Comparison of ENCODE assay signal across 1 cellular context in the genomic region with DNA sequence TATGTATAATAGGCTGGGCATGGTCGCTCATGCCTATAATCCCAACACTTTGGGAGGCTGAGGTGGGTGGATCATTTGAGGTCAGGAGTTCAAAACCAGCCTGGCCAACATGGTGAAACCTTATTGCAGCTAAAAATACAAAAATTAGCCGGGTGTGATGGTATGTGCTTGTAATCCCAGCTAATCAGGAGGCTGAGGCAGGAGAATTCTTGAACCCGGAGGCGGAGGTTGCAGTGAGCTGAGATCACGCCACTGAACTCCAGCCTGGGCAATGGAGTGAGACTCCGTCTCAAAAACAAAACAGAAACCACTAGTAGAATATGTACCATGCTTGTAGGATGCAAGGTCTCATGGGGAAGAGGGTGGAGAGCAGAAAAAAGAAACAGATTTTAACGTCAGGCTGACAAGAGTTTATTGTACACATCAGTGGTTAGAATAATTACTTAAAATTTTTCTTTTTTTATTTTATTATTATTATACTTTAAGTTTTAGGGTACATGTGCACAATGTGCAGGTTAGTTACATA.
A peak's percentile ranks its signal among the peaks of the same experiment; 100 is the strongest.
TF ChIP-seq lines count a peak whose summit lies in the region.

No MANE protein-coding gene starts in this region.

TF ChIP-seq in GM12878, 131 proteins besides CTCF, POLR2A, EP300 and RAD21 (continued from another document):
- TF ChIP-seq, protein P1, sequence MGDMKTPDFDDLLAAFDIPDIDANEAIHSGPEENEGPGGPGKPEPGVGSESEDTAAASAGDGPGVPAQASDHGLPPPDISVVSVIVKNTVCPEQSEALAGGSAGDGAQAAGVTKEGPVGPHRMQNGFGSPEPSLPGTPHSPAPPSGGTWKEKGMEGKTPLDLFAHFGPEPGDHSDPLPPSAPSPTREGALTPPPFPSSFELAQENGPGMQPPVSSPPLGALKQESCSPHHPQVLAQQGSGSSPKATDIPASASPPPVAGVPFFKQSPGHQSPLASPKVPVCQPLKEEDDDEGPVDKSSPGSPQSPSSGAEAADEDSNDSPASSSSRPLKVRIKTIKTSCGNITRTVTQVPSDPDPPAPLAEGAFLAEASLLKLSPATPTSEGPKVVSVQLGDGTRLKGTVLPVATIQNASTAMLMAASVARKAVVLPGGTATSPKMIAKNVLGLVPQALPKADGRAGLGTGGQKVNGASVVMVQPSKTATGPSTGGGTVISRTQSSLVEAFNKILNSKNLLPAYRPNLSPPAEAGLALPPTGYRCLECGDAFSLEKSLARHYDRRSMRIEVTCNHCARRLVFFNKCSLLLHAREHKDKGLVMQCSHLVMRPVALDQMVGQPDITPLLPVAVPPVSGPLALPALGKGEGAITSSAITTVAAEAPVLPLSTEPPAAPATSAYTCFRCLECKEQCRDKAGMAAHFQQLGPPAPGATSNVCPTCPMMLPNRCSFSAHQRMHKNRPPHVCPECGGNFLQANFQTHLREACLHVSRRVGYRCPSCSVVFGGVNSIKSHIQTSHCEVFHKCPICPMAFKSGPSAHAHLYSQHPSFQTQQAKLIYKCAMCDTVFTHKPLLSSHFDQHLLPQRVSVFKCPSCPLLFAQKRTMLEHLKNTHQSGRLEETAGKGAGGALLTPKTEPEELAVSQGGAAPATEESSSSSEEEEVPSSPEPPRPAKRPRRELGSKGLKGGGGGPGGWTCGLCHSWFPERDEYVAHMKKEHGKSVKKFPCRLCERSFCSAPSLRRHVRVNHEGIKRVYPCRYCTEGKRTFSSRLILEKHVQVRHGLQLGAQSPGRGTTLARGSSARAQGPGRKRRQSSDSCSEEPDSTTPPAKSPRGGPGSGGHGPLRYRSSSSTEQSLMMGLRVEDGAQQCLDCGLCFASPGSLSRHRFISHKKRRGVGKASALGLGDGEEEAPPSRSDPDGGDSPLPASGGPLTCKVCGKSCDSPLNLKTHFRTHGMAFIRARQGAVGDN (IDR thresholded peaks at IDR 0.05): 0 out of 2 replicates have a peak, but pooled peaks have one; percentile 32
- TF ChIP-seq, protein P2, sequence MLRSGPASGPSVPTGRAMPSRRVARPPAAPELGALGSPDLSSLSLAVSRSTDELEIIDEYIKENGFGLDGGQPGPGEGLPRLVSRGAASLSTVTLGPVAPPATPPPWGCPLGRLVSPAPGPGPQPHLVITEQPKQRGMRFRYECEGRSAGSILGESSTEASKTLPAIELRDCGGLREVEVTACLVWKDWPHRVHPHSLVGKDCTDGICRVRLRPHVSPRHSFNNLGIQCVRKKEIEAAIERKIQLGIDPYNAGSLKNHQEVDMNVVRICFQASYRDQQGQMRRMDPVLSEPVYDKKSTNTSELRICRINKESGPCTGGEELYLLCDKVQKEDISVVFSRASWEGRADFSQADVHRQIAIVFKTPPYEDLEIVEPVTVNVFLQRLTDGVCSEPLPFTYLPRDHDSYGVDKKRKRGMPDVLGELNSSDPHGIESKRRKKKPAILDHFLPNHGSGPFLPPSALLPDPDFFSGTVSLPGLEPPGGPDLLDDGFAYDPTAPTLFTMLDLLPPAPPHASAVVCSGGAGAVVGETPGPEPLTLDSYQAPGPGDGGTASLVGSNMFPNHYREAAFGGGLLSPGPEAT (IDR thresholded peaks at IDR 0.05; ENCODE audit: low read depth): 0 out of 2 replicates have a peak, but pooled peaks have one; percentile 27
- TF ChIP-seq, protein P3, sequence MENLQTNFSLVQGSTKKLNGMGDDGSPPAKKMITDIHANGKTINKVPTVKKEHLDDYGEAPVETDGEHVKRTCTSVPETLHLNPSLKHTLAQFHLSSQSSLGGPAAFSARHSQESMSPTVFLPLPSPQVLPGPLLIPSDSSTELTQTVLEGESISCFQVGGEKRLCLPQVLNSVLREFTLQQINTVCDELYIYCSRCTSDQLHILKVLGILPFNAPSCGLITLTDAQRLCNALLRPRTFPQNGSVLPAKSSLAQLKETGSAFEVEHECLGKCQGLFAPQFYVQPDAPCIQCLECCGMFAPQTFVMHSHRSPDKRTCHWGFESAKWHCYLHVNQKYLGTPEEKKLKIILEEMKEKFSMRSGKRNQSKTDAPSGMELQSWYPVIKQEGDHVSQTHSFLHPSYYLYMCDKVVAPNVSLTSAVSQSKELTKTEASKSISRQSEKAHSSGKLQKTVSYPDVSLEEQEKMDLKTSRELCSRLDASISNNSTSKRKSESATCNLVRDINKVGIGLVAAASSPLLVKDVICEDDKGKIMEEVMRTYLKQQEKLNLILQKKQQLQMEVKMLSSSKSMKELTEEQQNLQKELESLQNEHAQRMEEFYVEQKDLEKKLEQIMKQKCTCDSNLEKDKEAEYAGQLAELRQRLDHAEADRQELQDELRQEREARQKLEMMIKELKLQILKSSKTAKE (IDR thresholded peaks at IDR 0.05; ENCODE audit: low read depth, poor library complexity, severe bottlenecking): peak; percentile 32
- TF ChIP-seq IKZF1 (conservative IDR thresholded peaks at IDR 0.05) (0 out of 2 replicates have a peak, but pooled peaks have one; percentile 23), NBN (IDR thresholded peaks at IDR 0.05) (peak; percentile 57; the same call in 1 of the 2 replicates), SMARCA5 (IDR thresholded peaks at IDR 0.05) (peak; percentile 81; the same call in 1 of the 2 replicates), ZNF217 (IDR thresholded peaks at IDR 0.05) (peak; percentile 92), NFIC (IDR thresholded peaks at IDR 0.05; ENCODE audit: low read depth, low read length) (peak; percentile 16; the same call in 1 of the 2 replicates), CHD4 (IDR thresholded peaks at IDR 0.05) (0 out of 2 replicates have a peak, but pooled peaks have one; percentile 48)
